In genomic region chr2:173982182-173982714, GRCh38 we compare ENCODE assay signal across 1 cellular context.
TF ChIP-seq lines count a peak whose summit lies in the region.

No MANE protein-coding gene starts in this region.

TF ChIP-seq in IMR-90, 13 proteins besides CTCF, POLR2A, EP300 and RAD21 (continued from another document):
- TF ChIP-seq, protein P1, sequence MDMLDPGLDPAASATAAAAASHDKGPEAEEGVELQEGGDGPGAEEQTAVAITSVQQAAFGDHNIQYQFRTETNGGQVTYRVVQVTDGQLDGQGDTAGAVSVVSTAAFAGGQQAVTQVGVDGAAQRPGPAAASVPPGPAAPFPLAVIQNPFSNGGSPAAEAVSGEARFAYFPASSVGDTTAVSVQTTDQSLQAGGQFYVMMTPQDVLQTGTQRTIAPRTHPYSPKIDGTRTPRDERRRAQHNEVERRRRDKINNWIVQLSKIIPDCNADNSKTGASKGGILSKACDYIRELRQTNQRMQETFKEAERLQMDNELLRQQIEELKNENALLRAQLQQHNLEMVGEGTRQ (IDR thresholded peaks at IDR 0.05; ENCODE audit: low read depth, low read length) = no peak
